Comparison of ENCODE assay signal across 12 cellular contexts in the genomic region with DNA sequence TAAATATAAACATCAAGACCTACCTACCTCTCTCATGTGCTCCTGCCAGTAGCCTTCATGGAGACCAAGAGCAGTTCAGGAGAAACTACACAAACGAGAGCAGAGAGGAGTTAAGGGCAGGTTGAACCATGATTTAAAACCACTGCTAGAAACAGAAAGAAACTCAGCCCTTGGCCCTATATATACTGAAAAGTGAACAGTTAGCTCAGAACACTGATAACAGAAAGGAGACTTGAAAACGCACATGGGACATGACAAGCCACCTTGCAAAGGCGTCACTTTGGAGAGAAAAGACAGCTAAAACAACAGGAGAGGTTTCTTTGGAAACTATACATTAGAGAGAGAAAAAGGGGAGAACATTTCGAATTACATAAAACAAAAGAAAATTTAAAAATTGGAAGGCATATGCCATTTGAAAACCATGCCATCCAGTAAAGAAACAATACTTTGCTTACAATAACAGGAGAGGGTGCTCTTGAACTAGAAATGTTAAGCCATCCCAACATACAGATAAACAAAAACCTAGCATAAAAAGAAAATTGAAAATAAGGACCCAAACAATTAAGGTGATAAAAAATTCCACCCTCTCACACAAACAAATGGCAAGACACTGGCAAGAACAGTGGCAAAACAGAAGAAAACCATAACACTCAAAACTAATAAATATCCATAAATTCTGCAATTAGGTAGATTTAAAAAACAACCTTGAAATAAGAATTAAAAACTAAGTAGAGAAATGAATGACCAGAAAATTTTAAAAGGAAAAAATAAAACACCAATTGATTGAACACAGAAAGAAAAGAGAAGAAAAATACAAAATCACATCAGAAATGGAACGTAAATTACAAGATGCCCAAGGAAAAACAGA.
DNase-seq lines count a peak whose midpoint lies in the region; ATAC-seq and TF ChIP-seq lines count a peak whose summit lies in the region.
"Had no signal": no experiment of that assay in that cellular context is flagged by ENCODE, and none has a peak within 500 bp of the region (broad histone marks: within the 10 kb centered on the region; RNA-seq: fewer than 3 reads in every experiment).

No MANE protein-coding gene starts in this region.

- H3K4me2 ChIP-seq in mesenchymal stem cell (ENCODE audit: low read length, poor library complexity, severe bottlenecking) = no peak overlapping the region

- no peak overlapping the region for H2BK120ac ChIP-seq in mesenchymal stem cell (ENCODE audit: low read depth, low read length)

- no peak overlapping the region for H4K91ac ChIP-seq in mesenchymal stem cell (ENCODE audit: low read length)

- ATAC-seq in GM18867 (IDR thresholded peaks at IDR 0.05; ENCODE audit: unreplicated experiment) (peak; percentile 73), HG02798 (IDR thresholded peaks at IDR 0.05; ENCODE audit: poor library complexity, unreplicated experiment) (peak; percentile 42), GM21825 (IDR thresholded peaks at IDR 0.05; ENCODE audit: unreplicated experiment) (no peak), natural killer cell (no peak)
- ATAC-seq: left cardiac atrium; stimulated activated naive B cell treated with anti-CD40 and anti-IgM and Interleukin-4, amounts not matched to agents 10 μg/mL and 1 μg/mL and 100 μg/mL, for 72 hours had no signal

- peaks cover 6 to 11% of the 10 kb centered on the region in 2 donors for H3K9me3 Mint-ChIP-seq in natural killer cell

- no peak overlapping the region for H2BK12ac ChIP-seq in mesenchymal stem cell (ENCODE audit: low read length in 2 of 2)

- no peak overlapping the region for H3K18ac ChIP-seq in mesenchymal stem cell (ENCODE audit: low read depth in 1 of 2, low read length in 2 of 2)

- H3K79me1 ChIP-seq in mesenchymal stem cell (replicated peaks; ENCODE audit: low read length, poor library complexity, severe bottlenecking) = no peaks in the 10 kb centered on the region

- no peak for TF ChIP-seq CTCF in natural killer cell (IDR thresholded peaks at IDR 0.05)

- no peak overlapping the region for H2BK5ac ChIP-seq in mesenchymal stem cell (ENCODE audit: low read depth, low read length, poor library complexity, severe bottlenecking)

- H3K4me3 ChIP-seq in mesenchymal stem cell (ENCODE audit: insufficient read depth in 1 of 2, low read depth in 1 of 2, low read length in 2 of 2) = no peak overlapping the region
- H3K4me3 ChIP-seq: sigmoid colon had no signal

- no peak overlapping the region for H2AK5ac ChIP-seq in mesenchymal stem cell (ENCODE audit: low read length, severe bottlenecking)

- intact Hi-C loops in natural killer cell (cut with micrococcal nuclease) = no loop called here

- WGBS in mesenchymal stem cell = 92% methylated on average over 3 of the region's 5 CpGs

- H3K23ac ChIP-seq in mesenchymal stem cell (ENCODE audit: low read length in 2 of 2) = no peak overlapping the region

- H3K27me3 Mint-ChIP-seq in natural killer cell (ENCODE audit: low read depth in 2 of 2) = no peaks in the 10 kb centered on the region
- H3K27me3 Mint-ChIP-seq: stimulated activated naive B cell treated with anti-CD40 and anti-IgM and Interleukin-4, amounts not matched to agents 10 μg/mL and 1 μg/mL and 100 μg/mL, for 72 hours had no signal

- H3K14ac ChIP-seq in mesenchymal stem cell (ENCODE audit: low read length in 2 of 2) = no peak overlapping the region

- H3K36me3 Mint-ChIP-seq in natural killer cell = no peaks in the 10 kb centered on the region

- H3K36me3 ChIP-seq in mesenchymal stem cell (ENCODE audit: control insufficient read depth in 1 of 2, insufficient read depth in 2 of 2, low read depth in 1 of 2, low read length in 2 of 2) = no peaks in the 10 kb centered on the region
- H3K36me3 ChIP-seq: sigmoid colon had no signal

- H3K4me1 ChIP-seq in mesenchymal stem cell (ENCODE audit: control insufficient read depth, insufficient read depth, low read depth, low read length) = no peaks in the 10 kb centered on the region
- H3K4me1 ChIP-seq: sigmoid colon had no signal

- no peak overlapping the region for H2AFZ ChIP-seq in mesenchymal stem cell (ENCODE audit: low read depth, low read length)

- H3K9ac ChIP-seq in mesenchymal stem cell (ENCODE audit: low read length) = no peak overlapping the region

- H3K4ac ChIP-seq in mesenchymal stem cell (ENCODE audit: low read depth in 1 of 2, low read length in 2 of 2) = no peak overlapping the region

- H3K27me3 ChIP-seq in mesenchymal stem cell (ENCODE audit: control insufficient read depth in 1 of 2, insufficient read depth in 1 of 2, low read length in 2 of 2) = no peaks in the 10 kb centered on the region
- H3K27me3 ChIP-seq: sigmoid colon had no signal

- no peaks in the 10 kb centered on the region for H3K9me3 ChIP-seq in mesenchymal stem cell (ENCODE audit: control insufficient read depth, low read length)
- H3K9me3 ChIP-seq: sigmoid colon had no signal

- no peaks in the 10 kb centered on the region for H3K4me1 Mint-ChIP-seq in natural killer cell

- H2BK15ac ChIP-seq in mesenchymal stem cell (ENCODE audit: low read depth, poor library complexity, severe bottlenecking) = no peak overlapping the region

- peak; percentile 16 for DNase-seq in RKO (ENCODE audit: low spot score)
- peak; percentile 26 for DNase-seq in mesenchymal stem cell
- no peak for DNase-seq in middle frontal gyrus (ENCODE audit: extremely low spot score, low spot score)
- DNase-seq in natural killer cell = no peak
- no peak for DNase-seq in SHP77 treated with DMSO at 0.1 percent for 48 hours (lab: John Stamatoyannopoulos, UW)
- DNase-seq: left cardiac atrium; NCI-H1694; sigmoid colon; stimulated activated naive B cell treated with anti-CD40 and anti-IgM and Interleukin-4, amounts not matched to agents 10 μg/mL and 1 μg/mL and 100 μg/mL, for 72 hours had no signal

- H3K4me3 Mint-ChIP-seq in natural killer cell = no peak overlapping the region
- H3K4me3 Mint-ChIP-seq: stimulated activated naive B cell treated with anti-CD40 and anti-IgM and Interleukin-4, amounts not matched to agents 10 μg/mL and 1 μg/mL and 100 μg/mL, for 72 hours had no signal

- H3K27ac Mint-ChIP-seq in natural killer cell = no peak overlapping the region
- H3K27ac Mint-ChIP-seq: stimulated activated naive B cell treated with anti-CD40 and anti-IgM and Interleukin-4, amounts not matched to agents 10 μg/mL and 1 μg/mL and 100 μg/mL, for 72 hours had no signal

- H4K8ac ChIP-seq in mesenchymal stem cell (ENCODE audit: low read length) = no peak overlapping the region

- H3K27ac ChIP-seq in mesenchymal stem cell (ENCODE audit: low read length, poor library complexity, severe bottlenecking) = no peak overlapping the region
- H3K27ac ChIP-seq: sigmoid colon had no signal

Comparison
In these comparisons a context has a peak if more than half of its experiments do, and no peak if none do; other contexts are left out.
1. ATAC-seq: peak in GM18867 (single experiment) and HG02798 (single experiment); none in GM21825 (single experiment) and natural killer cell (0 of 3).
2. DNase-seq: peak in RKO (single experiment) and mesenchymal stem cell (single experiment); none in middle frontal gyrus (single experiment), natural killer cell (single experiment) and SHP77 treated with DMSO at 0.1 percent for 48 hours (single experiment).